14 cellular contexts compared by ENCODE assay signal in genomic region chr7:137923380-137923779, GRCh38.
DNase-seq lines count a peak whose midpoint lies in the region; ATAC-seq, FAIRE-seq and TF ChIP-seq lines count a peak whose summit lies in the region.
"Had no signal": no experiment of that assay in that cellular context is flagged by ENCODE, and none has a peak within 500 bp of the region (broad histone marks: within the 10 kb centered on the region; RNA-seq: fewer than 3 reads in every experiment).

No MANE protein-coding gene starts in this region.

- H3K36me3 Mint-ChIP-seq in CD8-positive, alpha-beta memory T cell, result peaks cover 12 to 71% (median 29%) of the 10 kb centered on the region in 3 donors
- H3K36me3 Mint-ChIP-seq in HFFc6 (ENCODE audit: low read depth), result peaks cover 76% of the 10 kb centered on the region
- H3K36me3 Mint-ChIP-seq in astrocyte (ENCODE audit: low read depth, unreplicated experiment), result peaks cover 52% of the 10 kb centered on the region
- peaks cover 19 to 29% of the 10 kb centered on the region in 2 donors for H3K36me3 Mint-ChIP-seq in naive B cell

- no peaks in the 10 kb centered on the region for H3K9me3 Mint-ChIP-seq in CD8-positive, alpha-beta memory T cell
- H3K9me3 Mint-ChIP-seq in HFFc6 (no peaks in the 10 kb centered on the region), astrocyte (ENCODE audit: unreplicated experiment) (peaks cover 2% of the 10 kb centered on the region), naive B cell (peaks cover 0 to 3% (median 0%) of the 10 kb centered on the region in 7 donors)

- no peak for TF ChIP-seq POLR2A in Peyer's patch (IDR thresholded peaks at IDR 0.05)

- peak overlapping the region in 5 of 8 donors; percentile 1 to 29 (median 17) for H3K27ac Mint-ChIP-seq in CD8-positive, alpha-beta memory T cell
- peak overlapping the region; percentile 90 for H3K27ac Mint-ChIP-seq in HFFc6
- peak overlapping the region; percentile 0 for H3K27ac Mint-ChIP-seq in astrocyte (ENCODE audit: unreplicated experiment)
- peak overlapping the region in 4 of 6 donors; percentile 2 to 68 (median 50) for H3K27ac Mint-ChIP-seq in naive B cell
- H3K27ac Mint-ChIP-seq: activated CD8-positive, alpha-beta memory T cell treated with anti-CD3 and anti-CD28 coated beads, Interleukin-2, amount 10 ng/mL, durations not matched to agents 7 days and 5 days; endodermal cell had no signal

- H3K4me1 Mint-ChIP-seq in CD8-positive, alpha-beta memory T cell, result peaks cover 32 to 37% (median 34%) of the 10 kb centered on the region in 3 donors
- H3K4me1 Mint-ChIP-seq in HFFc6 (ENCODE audit: low read depth), result peaks cover 85% of the 10 kb centered on the region
- H3K4me1 Mint-ChIP-seq in astrocyte (ENCODE audit: low read depth, unreplicated experiment), result peaks cover 47% of the 10 kb centered on the region
- H3K4me1 Mint-ChIP-seq in naive B cell, result peaks cover 15 to 27% (median 23%) of the 10 kb centered on the region in 3 donors
- H3K4me1 Mint-ChIP-seq: endodermal cell had no signal

- POLR2A ChIA-PET in CD8-positive, alpha-beta memory T cell (lab: Charles Lee), result no interaction called here

- H3K79me2 ChIP-seq in astrocyte (ENCODE audit: insufficient read depth, low read length), result peaks cover 88% of the 10 kb centered on the region

- peaks cover 4% of the 10 kb centered on the region for H3K36me3 ChIP-seq in CD8-positive, alpha-beta memory T cell (ENCODE audit: insufficient read depth, low read length)
- peaks cover 28% of the 10 kb centered on the region for H3K36me3 ChIP-seq in astrocyte (ENCODE audit: insufficient read depth, low read length)
- peaks cover 0 to 39% (median 0%) of the 10 kb centered on the region in 3 donors for H3K36me3 ChIP-seq in Peyer's patch
- H3K36me3 ChIP-seq: prostate gland had no signal

- no peaks in the 10 kb centered on the region for H3K9me3 ChIP-seq in CD8-positive, alpha-beta memory T cell (ENCODE audit: low read length)
- H3K9me3 ChIP-seq in astrocyte (ENCODE audit: insufficient read depth, low read depth, low read length), result no peaks in the 10 kb centered on the region
- no peaks in the 10 kb centered on the region for H3K9me3 ChIP-seq in Peyer's patch
- H3K9me3 ChIP-seq: prostate gland had no signal

- no peak overlapping the region for H3K4me3 Mint-ChIP-seq in CD8-positive, alpha-beta memory T cell
- H3K4me3 Mint-ChIP-seq in HFFc6, result peak overlapping the region; percentile 58
- H3K4me3 Mint-ChIP-seq in astrocyte (ENCODE audit: unreplicated experiment), result no peak overlapping the region
- no peak overlapping the region for H3K4me3 Mint-ChIP-seq in naive B cell
- H3K4me3 Mint-ChIP-seq: activated CD8-positive, alpha-beta memory T cell treated with anti-CD3 and anti-CD28 coated beads, Interleukin-2, amount 10 ng/mL, durations not matched to agents 7 days and 5 days; endodermal cell had no signal

- CTCF ChIA-PET in CD8-positive, alpha-beta memory T cell (lab: Charles Lee), result no interaction called here

- peaks cover 9% of the 10 kb centered on the region for H3K4me1 ChIP-seq in CD8-positive, alpha-beta memory T cell (ENCODE audit: insufficient read depth, low read length)
- H3K4me1 ChIP-seq in astrocyte (ENCODE audit: insufficient read depth, low read length), result peaks cover 20% of the 10 kb centered on the region
- H3K4me1 ChIP-seq in Peyer's patch, result peaks cover 0 to 10% (median 0%) of the 10 kb centered on the region in 4 donors
- H3K4me1 ChIP-seq: prostate gland had no signal

- peak; percentile 73 for FAIRE-seq in astrocyte (lab: Jason Lieb, UNC)
- no peak for FAIRE-seq in urothelium cell line (lab: Jason Lieb, UNC)

- peak overlapping the region; percentile 62 for H3K4me2 ChIP-seq in astrocyte (ENCODE audit: low read length)

- H3K4me3 ChIP-seq in CD8-positive, alpha-beta memory T cell (ENCODE audit: low read length), result no peak overlapping the region
- H3K4me3 ChIP-seq in astrocyte (ENCODE audit: insufficient read depth, low read depth, low read length) (no peak overlapping the region), Peyer's patch (no peak overlapping the region)
- H3K4me3 ChIP-seq: prostate gland had no signal

- DNase-seq in CD8-positive, alpha-beta memory T cell, result no peak
- DNase-seq in HFFc6, result peak; percentile 92
- peak; percentile 82 for DNase-seq in astrocyte (ENCODE audit: low read depth)
- DNase-seq in naive B cell, result no peak
- no peak for DNase-seq in Peyer's patch
- DNase-seq in urothelium cell line (ENCODE audit: low spot score), result no peak
- DNase-seq: activated CD8-positive, alpha-beta memory T cell treated with anti-CD3 and anti-CD28 coated beads, Interleukin-2, amount 10 ng/mL, durations not matched to agents 7 days and 5 days; anterior cingulate cortex; endodermal cell; KG1; NCI-H2029 treated with DMSO at 0.1 percent for 48 hours; substantia nigra had no signal

- no peak overlapping the region for H3K27ac ChIP-seq in CD8-positive, alpha-beta memory T cell (ENCODE audit: low read depth, low read length)
- H3K27ac ChIP-seq in astrocyte (ENCODE audit: low read depth, low read length) (peak overlapping the region; percentile 92), Peyer's patch (no peak overlapping the region)
- H3K27ac ChIP-seq: prostate gland had no signal

- no peaks in the 10 kb centered on the region for H3K27me3 ChIP-seq in CD8-positive, alpha-beta memory T cell (ENCODE audit: insufficient read depth, low read length, poor library complexity, severe bottlenecking)
- H3K27me3 ChIP-seq in astrocyte (ENCODE audit: insufficient read depth, low read length) (no peaks in the 10 kb centered on the region), Peyer's patch (no peaks in the 10 kb centered on the region)

- TF ChIP-seq CTCF in HFFc6 (IDR thresholded peaks at IDR 0.05) (no peak), astrocyte (IDR thresholded peaks at IDR 0.05; ENCODE audit: insufficient read depth, low read depth, low read length) (no peak), Peyer's patch (IDR thresholded peaks at IDR 0.05) (no peak)

- peak overlapping the region; percentile 74 for H3K9ac ChIP-seq in astrocyte (ENCODE audit: low read length)

- ATAC-seq in naive B cell (ENCODE audit: low read depth in 2 of 2) (no peak), esophagus mucosa (no peak)
- ATAC-seq: activated CD8-positive, alpha-beta memory T cell treated with anti-CD3 and anti-CD28 coated beads, Interleukin-2, amount 10 ng/mL, durations not matched to agents 7 days and 5 days had no signal

- H2AFZ ChIP-seq in astrocyte (ENCODE audit: low read depth, low read length), result no peak overlapping the region

- H3K27me3 Mint-ChIP-seq in CD8-positive, alpha-beta memory T cell, result no peaks in the 10 kb centered on the region
- no peaks in the 10 kb centered on the region for H3K27me3 Mint-ChIP-seq in HFFc6 (ENCODE audit: insufficient read depth)
- no peaks in the 10 kb centered on the region for H3K27me3 Mint-ChIP-seq in astrocyte (ENCODE audit: low read depth, unreplicated experiment)
- no peaks in the 10 kb centered on the region for H3K27me3 Mint-ChIP-seq in naive B cell
- H3K27me3 Mint-ChIP-seq: activated CD8-positive, alpha-beta memory T cell treated with anti-CD3 and anti-CD28 coated beads, Interleukin-2, amount 10 ng/mL, durations not matched to agents 7 days and 5 days had no signal

- H4K20me1 ChIP-seq in astrocyte (ENCODE audit: insufficient read depth, low read length), result peaks cover 17% of the 10 kb centered on the region

Comparison
In these comparisons a context has a peak if more than half of its experiments do, and no peak if none do; other contexts are left out.
1. DNase-seq: peak in HFFc6 (single experiment) and astrocyte (single experiment); none in CD8-positive, alpha-beta memory T cell (0 of 5), naive B cell (single experiment), Peyer's patch (0 of 3) and urothelium cell line (single experiment).
2. H3K27ac Mint-ChIP-seq: peak in every context shown above with its lines; median percentile 90 in HFFc6; 50 in naive B cell; 17 in CD8-positive, alpha-beta memory T cell; 0 in astrocyte.